In the genomic region with DNA sequence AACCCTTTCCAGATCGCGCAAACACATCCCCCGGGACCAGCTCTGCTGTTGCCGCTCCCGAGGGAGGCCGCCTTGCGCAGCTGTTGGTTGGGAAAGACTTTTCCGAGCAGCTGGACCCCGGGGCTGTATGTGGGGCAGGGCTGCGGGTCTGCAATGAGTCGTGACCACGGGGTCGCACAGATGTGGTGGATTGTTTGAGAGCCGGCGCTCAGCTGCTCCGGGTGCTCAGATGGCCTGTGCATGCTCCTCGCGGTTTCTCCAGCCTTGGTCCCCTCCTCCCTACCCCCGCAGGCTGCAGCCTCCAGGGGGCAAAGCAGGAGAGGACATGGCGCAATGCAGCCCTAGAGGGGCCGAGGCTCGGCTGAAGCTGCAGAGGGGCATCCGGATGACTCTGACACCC, we compare ENCODE assay signal across 17 cellular contexts.
A peak's percentile ranks its signal among the peaks of the same experiment; 100 is the strongest.
DNase-seq lines count a peak whose midpoint lies in the region; ATAC-seq, FAIRE-seq and TF ChIP-seq lines count a peak whose summit lies in the region.
"Had no signal": no experiment of that assay in that cellular context is flagged by ENCODE, and none has a peak within 500 bp of the region (broad histone marks: within the 10 kb centered on the region; RNA-seq: fewer than 3 reads in every experiment).

No MANE protein-coding gene starts in this region.

- H3K36me3 ChIP-seq in HepG2 (replicated peaks in 1 of 2; ENCODE audit: control insufficient read depth in 1 of 2, insufficient read depth in 2 of 2, low read length in 2 of 2) (no peaks in the 10 kb centered on the region), right lobe of liver (no peaks in the 10 kb centered on the region), gastroesophageal sphincter (no peaks in the 10 kb centered on the region)

- H3K9me3 Mint-ChIP-seq in nephron progenitor cell, result no peaks in the 10 kb centered on the region
- H3K9me3 Mint-ChIP-seq: central memory CD8-positive, alpha-beta T cell; GM23338 had no signal

- H3K27ac ChIP-seq in HepG2 (ENCODE audit: extremely low read length, insufficient read depth, low read length) (no peak overlapping the region), right lobe of liver (no peak overlapping the region), gastroesophageal sphincter (no peak overlapping the region)

- TF ChIP-seq RAD21 in HepG2 (CRISPR knock-in tag; IDR thresholded peaks at IDR 0.05), result no peak

- H4K20me1 ChIP-seq in HepG2 (ENCODE audit: insufficient read depth, low read length), result no peaks in the 10 kb centered on the region

- H3K4me3 ChIP-seq in HepG2 (replicated peaks in 1 of 3; ENCODE audit: insufficient read depth in 1 of 3, low read depth in 2 of 3, low read length in 3 of 3), result no peak overlapping the region
- no peak overlapping the region for H3K4me3 ChIP-seq in right lobe of liver
- no peak overlapping the region for H3K4me3 ChIP-seq in gastroesophageal sphincter
- H3K4me3 ChIP-seq: GM23338, hepatocyte had no signal

- FAIRE-seq in HepG2 (lab: Jason Lieb, UNC), result no peak

- H3K4me2 ChIP-seq in HepG2 (ENCODE audit: low read depth, low read length), result no peak overlapping the region
- H3K4me2 ChIP-seq: GM23338, hepatocyte had no signal

- peaks cover 0 to 13% of the 10 kb centered on the region in 2 experiments; a peak in 1 of 5 replicates for H3K27me3 ChIP-seq in HepG2 (ENCODE audit: control insufficient read depth in 1 of 2, insufficient read depth in 2 of 2, low read length in 2 of 2)
- no peaks in the 10 kb centered on the region for H3K27me3 ChIP-seq in right lobe of liver
- peaks cover 4% of the 10 kb centered on the region for H3K27me3 ChIP-seq in gastroesophageal sphincter
- H3K27me3 ChIP-seq: hepatocyte had no signal

- TF ChIP-seq EP300 in HepG2 (IDR thresholded peaks at IDR 0.05; ENCODE audit: low read depth in 2 of 2, low read length in 2 of 2) (no peak), HepG2 (CRISPR knock-in tag; IDR thresholded peaks at IDR 0.05; ENCODE audit: borderline replicate concordance) (no peak), gastroesophageal sphincter (IDR thresholded peaks at IDR 0.05) (no peak)

- H3K4me1 ChIP-seq in HepG2 (ENCODE audit: insufficient read depth, low read length) (peaks cover 16% of the 10 kb centered on the region), right lobe of liver (peaks cover 0 to 3% (median under 1%) of the 10 kb centered on the region in 4 donors), gastroesophageal sphincter (peaks cover 0 to 26% (median 4%) of the 10 kb centered on the region in 3 donors)

- CTCF ChIA-PET in HepG2 (lab: Yijun Ruan, JAX; ENCODE audit: low intra/inter-chr PET ratio, low total read pairs), result no interaction called here

- H3K79me2 ChIP-seq in HepG2 (ENCODE audit: insufficient read depth, low read length), result no peaks in the 10 kb centered on the region
- H3K79me2 ChIP-seq: hepatocyte had no signal

- H3K9me3 ChIP-seq in HepG2 (ENCODE audit: low read length) (no peaks in the 10 kb centered on the region), right lobe of liver (no peaks in the 10 kb centered on the region), gastroesophageal sphincter (no peaks in the 10 kb centered on the region)

- TF ChIP-seq CTCF in HepG2 (CRISPR knock-in tag; IDR thresholded peaks at IDR 0.05), result peak; percentile 37; the same call in 1 of the 2 replicates
- no peak for TF ChIP-seq CTCF in right lobe of liver (IDR thresholded peaks at IDR 0.05)
- no peak for TF ChIP-seq CTCF in gastroesophageal sphincter (IDR thresholded peaks at IDR 0.05)
- no peak for TF ChIP-seq CTCF in nephron progenitor cell (IDR thresholded peaks at IDR 0.05)

- H3K27me3 Mint-ChIP-seq in nephron progenitor cell (ENCODE audit: low read depth, poor library complexity), result peaks cover 10% of the 10 kb centered on the region

- POLR2A ChIA-PET in HepG2 (lab: Yijun Ruan, JAX), result interaction anchor here (1.5 kb wide), 1 partner anchor 10 kb away, joined by 5 read pairs; no protein-coding TSS in a partner anchor

- peak overlapping the region; percentile 57 for H3K27ac Mint-ChIP-seq in nephron progenitor cell
- H3K27ac Mint-ChIP-seq: activated naive CD8-positive, alpha-beta T cell; GM23338; naive thymus-derived CD8-positive, alpha-beta T cell had no signal

- no peaks in the 10 kb centered on the region for H3K36me3 Mint-ChIP-seq in nephron progenitor cell (ENCODE audit: low read depth)
- H3K36me3 Mint-ChIP-seq: activated naive CD8-positive, alpha-beta T cell; naive thymus-derived CD8-positive, alpha-beta T cell had no signal

- no peak overlapping the region for H2AFZ ChIP-seq in HepG2 (ENCODE audit: low read length)
- H2AFZ ChIP-seq: GM23338, hepatocyte had no signal

- WGBS in HepG2 (ENCODE audit: low lambda C conversion rate), result 68% methylated on average over 18 of the region's 23 CpGs
- 76% methylated on average over 4 of the region's 23 CpGs for WGBS in right lobe of liver (ENCODE audit: insufficient coverage, low coverage, low lambda C conversion rate, missing lambda C conversion rate)
- WGBS in gastroesophageal sphincter (ENCODE audit: low coverage in 1 of 2), 2 donors, result 83% methylated on average over 6 of the region's 23 CpGs; no CpG with 5 or more reads in 1 of the 2 donors

- BruUV-seq in HepG2 (replicated peaks; lab: Mats Ljungman, UMichigan), result no TSS peak

- no peak for DNase-seq in HepG2 (ENCODE audit: low spot score)
- no peak for DNase-seq in right lobe of liver
- no peak for DNase-seq in nephron progenitor cell
- no peak for DNase-seq in OCI-M1 (lab: John Stamatoyannopoulos, UW)
- no peak for DNase-seq in NOMO-1 treated with dmso at 0.1 percent for 144 hours (lab: John Stamatoyannopoulos, UW; ENCODE audit: unreplicated experiment)
- no peak for DNase-seq in NCI-H2196 (lab: John Stamatoyannopoulos, UW; ENCODE audit: unreplicated experiment)
- no peak for DNase-seq in cerebellar nuclear complex (lab: John Stamatoyannopoulos, UW)
- DNase-seq: naive thymus-derived CD8-positive, alpha-beta T cell; NCI-H1092; NCI-H446 treated with DMSO at 0.1 percent for 48 hours; stimulated activated naive CD8-positive, alpha-beta T cell treated with anti-CD3 and anti-CD28 coated beads, Interleukin-15, Interleukin-2, amounts not matched to agents 100 U/mL and 50 U/mL, for 24 hours had no signal

- no peak overlapping the region for H3K9ac ChIP-seq in HepG2 (ENCODE audit: insufficient read depth, low read depth, low read length)

- TF ChIP-seq POLR2A in HepG2 (IDR thresholded peaks at IDR 0.05; ENCODE audit: insufficient read depth in 1 of 2, low read depth in 2 of 2, low read length in 2 of 2) (no peak), right lobe of liver (IDR thresholded peaks at IDR 0.05) (no peak), gastroesophageal sphincter (IDR thresholded peaks at IDR 0.05) (no peak)

- in situ Hi-C loops in HepG2 (cut with HindIII; ENCODE audit: extremely low pct_ligation_motif_present, low pct_unique_long_range_greater_than_20kb), result no loop called here

- ATAC-seq in HepG2 (no peak), right lobe of liver (no peak), gastroesophageal sphincter (peak; percentile 42)
- ATAC-seq: GM23338; left colon; naive thymus-derived CD8-positive, alpha-beta T cell; stimulated activated naive CD8-positive, alpha-beta T cell treated with anti-CD3 and anti-CD28 coated beads, Interleukin-15, Interleukin-2, amounts not matched to agents 100 U/mL and 50 U/mL, for 24 hours had no signal

- no peak overlapping the region for H3K4me3 Mint-ChIP-seq in nephron progenitor cell
- H3K4me3 Mint-ChIP-seq: activated naive CD8-positive, alpha-beta T cell; central memory CD8-positive, alpha-beta T cell; GM23338; naive thymus-derived CD8-positive, alpha-beta T cell had no signal

- H3K4me1 Mint-ChIP-seq in nephron progenitor cell, result peaks cover 59% of the 10 kb centered on the region
- H3K4me1 Mint-ChIP-seq: central memory CD8-positive, alpha-beta T cell; naive thymus-derived CD8-positive, alpha-beta T cell had no signal

- intact Hi-C loops in HepG2 (cut with micrococcal nuclease; ENCODE audit: unreplicated experiment), result no loop called here
- intact Hi-C loops in right lobe of liver (cut with DNase I), result no loop called here

TF ChIP-seq in HepG2, 621 proteins besides CTCF, POLR2A, EP300 and RAD21:
- TF ChIP-seq ETV5 (CRISPR knock-in tag; IDR thresholded peaks at IDR 0.05; ENCODE audit: borderline replicate concordance) (no peak), ZNF33B (CRISPR knock-in tag; IDR thresholded peaks at IDR 0.05) (no peak)
- TF ChIP-seq, protein P1, sequence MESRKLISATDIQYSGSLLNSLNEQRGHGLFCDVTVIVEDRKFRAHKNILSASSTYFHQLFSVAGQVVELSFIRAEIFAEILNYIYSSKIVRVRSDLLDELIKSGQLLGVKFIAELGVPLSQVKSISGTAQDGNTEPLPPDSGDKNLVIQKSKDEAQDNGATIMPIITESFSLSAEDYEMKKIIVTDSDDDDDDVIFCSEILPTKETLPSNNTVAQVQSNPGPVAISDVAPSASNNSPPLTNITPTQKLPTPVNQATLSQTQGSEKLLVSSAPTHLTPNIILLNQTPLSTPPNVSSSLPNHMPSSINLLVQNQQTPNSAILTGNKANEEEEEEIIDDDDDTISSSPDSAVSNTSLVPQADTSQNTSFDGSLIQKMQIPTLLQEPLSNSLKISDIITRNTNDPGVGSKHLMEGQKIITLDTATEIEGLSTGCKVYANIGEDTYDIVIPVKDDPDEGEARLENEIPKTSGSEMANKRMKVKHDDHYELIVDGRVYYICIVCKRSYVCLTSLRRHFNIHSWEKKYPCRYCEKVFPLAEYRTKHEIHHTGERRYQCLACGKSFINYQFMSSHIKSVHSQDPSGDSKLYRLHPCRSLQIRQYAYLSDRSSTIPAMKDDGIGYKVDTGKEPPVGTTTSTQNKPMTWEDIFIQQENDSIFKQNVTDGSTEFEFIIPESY (CRISPR knock-in tag; IDR thresholded peaks at IDR 0.05), result 0 out of 2 replicates have a peak, but pooled peaks have one; percentile 28
TF ChIP-seq in HepG2: peak in this region for 1.
